19 cellular contexts compared by ENCODE assay signal in the genomic region with DNA sequence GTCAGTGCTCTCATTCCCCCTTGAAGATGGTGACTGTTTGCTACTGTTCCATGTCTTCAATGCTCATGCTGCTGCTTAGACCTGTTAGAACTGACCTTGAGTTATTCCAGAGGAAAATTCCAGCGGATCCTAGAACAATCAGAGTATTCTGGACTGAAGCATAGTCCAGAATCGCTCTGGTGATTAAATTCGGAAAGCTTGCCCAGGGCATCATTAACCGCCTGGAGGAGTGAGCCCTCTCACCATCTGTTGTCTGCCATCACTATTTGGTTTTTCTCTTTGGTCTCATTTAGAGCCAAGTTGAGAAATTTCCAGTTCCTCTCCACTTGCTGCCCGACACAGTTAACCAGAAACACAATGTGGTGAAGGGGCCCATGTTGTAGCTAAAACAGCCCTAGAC.
"Had no signal": no experiment of that assay in that cellular context is flagged by ENCODE, and none has a peak within 500 bp of the region (broad histone marks: within the 10 kb centered on the region; RNA-seq: fewer than 3 reads in every experiment).

No MANE protein-coding gene starts in this region.

- H3K4me1 ChIP-seq: vagina had no signal

- H3K27me3 Mint-ChIP-seq: activated B cell treated with CpG ODN at 0.5 μM for 24 hours; activated CD4-positive, alpha-beta memory T cell treated with anti-CD3 and anti-CD28 coated beads for 36 hours; activated naive CD8-positive, alpha-beta T cell; stimulated activated naive CD8-positive, alpha-beta T cell treated with anti-CD3 and anti-CD28 coated beads, Interleukin-15, Interleukin-2, amounts not matched to agents 100 ng/mL and 50 ng/mL, for 24 hours had no signal

- H3K36me3 Mint-ChIP-seq: activated CD4-positive, alpha-beta memory T cell treated with anti-CD3 and anti-CD28 coated beads for 36 hours had no signal

- DNase-seq: activated B cell treated with CpG ODN at 0.5 μM for 24 hours; activated CD4-positive, alpha-beta memory T cell treated with anti-CD3 and anti-CD28 coated beads for 36 hours; activated CD4-positive, alpha-beta T cell treated with anti-CD3 and anti-CD28 coated beads for 4 hours; activated T-cell treated with anti-CD3 and anti-CD28 coated beads for 4 hours; amniotic stem cell; foreskin melanocyte; hippocampal formation; midbrain; nucleus accumbens; retina; trophoblast cell had no signal

- H3K4me3 ChIP-seq: cardiac muscle cell, dorsolateral prefrontal cortex, vagina had no signal

- H3K4me1 Mint-ChIP-seq: activated B cell treated with CpG ODN at 0.5 μM for 24 hours, nephron had no signal

- H3K9me3 Mint-ChIP-seq: activated B cell treated with CpG ODN at 0.5 μM for 24 hours; T-helper 2 cell treated with Interferon-gamma antibody and Interleukin-4, amounts not matched to agents 5 μg/mL and 100 μg/mL, for 36 hours had no signal

- H3K36me3 ChIP-seq: cardiac muscle cell, vagina had no signal

- H3K27ac ChIP-seq: cardiac muscle cell, epithelial cell of prostate, vagina had no signal

- H3K4me3 Mint-ChIP-seq: activated B cell treated with CpG ODN at 0.5 μM for 24 hours; activated CD4-positive, alpha-beta memory T cell treated with anti-CD3 and anti-CD28 coated beads for 36 hours; activated naive CD8-positive, alpha-beta T cell; nephron; stimulated activated naive CD8-positive, alpha-beta T cell treated with anti-CD3 and anti-CD28 coated beads, Interleukin-15, Interleukin-2, amounts not matched to agents 100 ng/mL and 50 ng/mL, for 24 hours; T-helper 2 cell treated with Interferon-gamma antibody and Interleukin-4, amounts not matched to agents 5 μg/mL and 100 μg/mL, for 36 hours had no signal

- H3K27me3 ChIP-seq: cardiac muscle cell, dorsolateral prefrontal cortex, vagina had no signal

- H3K27ac Mint-ChIP-seq: activated B cell treated with CpG ODN at 0.5 μM for 24 hours; activated CD4-positive, alpha-beta memory T cell treated with anti-CD3 and anti-CD28 coated beads for 36 hours; activated naive CD8-positive, alpha-beta T cell; nephron; stimulated activated naive CD8-positive, alpha-beta T cell treated with anti-CD3 and anti-CD28 coated beads, Interleukin-15, Interleukin-2, amounts not matched to agents 100 ng/mL and 50 ng/mL, for 24 hours; T-helper 2 cell treated with Interferon-gamma antibody and Interleukin-4, amounts not matched to agents 5 μg/mL and 100 μg/mL, for 36 hours had no signal
